32 cellular contexts compared by ENCODE assay signal in the genomic region with DNA sequence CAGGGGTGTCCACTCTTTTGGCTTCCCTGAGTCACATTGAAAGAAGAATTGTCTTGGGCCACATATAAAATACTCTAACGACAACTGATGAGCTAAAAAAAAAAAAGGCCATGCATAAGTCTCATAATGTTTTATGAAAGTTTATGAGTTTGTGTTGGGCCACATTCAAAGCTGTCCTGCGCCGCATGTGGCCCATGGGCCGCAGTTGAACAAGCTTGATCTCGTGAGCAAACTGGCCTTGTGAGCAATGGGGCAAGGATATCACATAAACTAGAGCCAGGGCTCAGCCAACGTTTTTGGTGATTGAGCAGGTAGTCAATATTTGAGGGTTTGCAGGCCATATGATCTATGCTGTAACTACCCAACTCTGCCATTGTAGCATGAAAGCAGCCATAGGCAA.
"Had no signal": no experiment of that assay in that cellular context is flagged by ENCODE, and none has a peak within 500 bp of the region (broad histone marks: within the 10 kb centered on the region; RNA-seq: fewer than 3 reads in every experiment).

No MANE protein-coding gene starts in this region.

- H3K27me3 ChIP-seq: ascending aorta, cardiac muscle cell had no signal

- DNase-seq: activated CD4-positive, alpha-beta memory T cell treated with anti-CD3 and anti-CD28 coated beads, Interleukin-2, amount 10 ng/mL, durations not matched to agents 7 days and 5 days; activated CD4-positive, alpha-beta T cell treated with anti-CD3 and anti-CD28 coated beads for 1 hour; activated CD4-positive, alpha-beta T cell treated with anti-CD3 and anti-CD28 coated beads for 36 hours; activated CD4-positive, alpha-beta T cell treated with anti-CD3 and anti-CD28 coated beads for 48 hours; activated CD4-positive, alpha-beta T cell treated with anti-CD3 and anti-CD28 coated beads, Interleukin-2, amount 10 ng/mL, durations not matched to agents 7 days and 5 days; activated CD4-positive, alpha-beta T cell treated with anti-CD3 and anti-CD28 coated beads, Interleukin-2, amount 50 U/mL, for 48 hours; activated CD4-positive, CD25-positive, alpha-beta regulatory T cell; activated CD8-positive, alpha-beta memory T cell treated with anti-CD3 and anti-CD28 coated beads for 24 hours; activated CD8-positive, alpha-beta memory T cell treated with anti-CD3 and anti-CD28 coated beads, Interleukin-2, amount 10 ng/mL, durations not matched to agents 7 days and 5 days; activated CD8-positive, alpha-beta memory T cell treated with anti-CD3 and anti-CD28 coated beads, Interleukin-2, amount 50 U/mL, for 48 hours; activated CD8-positive, alpha-beta T cell treated with anti-CD3 and anti-CD28 coated beads, Interleukin-2, amount 10 ng/mL, durations not matched to agents 7 days and 5 days; activated effector memory CD4-positive, alpha-beta T cell treated with Interleukin-2 at 50 U/mL for 16 hours; activated gamma-delta T cell; activated naive CD4-positive, alpha-beta T cell treated with anti-CD3 and anti-CD28 coated beads, Interleukin-2, amount 10 ng/mL, durations not matched to agents 7 days and 5 days; activated naive CD4-positive, alpha-beta T cell treated with Interleukin-2 at 50 U/mL for 16 hours; activated naive CD8-positive, alpha-beta T cell treated with anti-CD3 and anti-CD28 coated beads, Interleukin-2, amount 10 ng/mL, durations not matched to agents 7 days and 5 days; activated naive CD8-positive, alpha-beta T cell treated with anti-CD3 and anti-CD28 coated beads, Interleukin-2, amount 50 U/mL, for 24 hours; activated T-cell treated with anti-CD3 and anti-CD28 coated beads, Interleukin-2, amount 50 U/mL, for 24 hours; activated T-cell treated with anti-CD3 and anti-CD28 coated beads, Interleukin-2, amount 50 U/mL, for 48 hours; amygdala; anterior cingulate cortex; cerebellar nuclear complex; T-helper 1 cell; T-helper 2 cell; T-helper 9 cell; WERI-Rb-1 had no signal

- FAIRE-seq: bronchial epithelial cell, TTC549 had no signal

- H3K27ac ChIP-seq: ascending aorta, cardiac muscle cell, WERI-Rb-1 had no signal

- H3K36me3 ChIP-seq: ascending aorta, cardiac muscle cell, WERI-Rb-1 had no signal

- ATAC-seq: activated CD4-positive, alpha-beta T cell treated with anti-CD3 and anti-CD28 coated beads for 36 hours; activated CD4-positive, CD25-positive, alpha-beta regulatory T cell treated with anti-CD3 and anti-CD28 coated beads, Interleukin-2, amount 50 U/mL, for 24 hours; activated CD8-positive, alpha-beta memory T cell treated with anti-CD3 and anti-CD28 coated beads, Interleukin-2, amount 10 ng/mL, durations not matched to agents 7 days and 5 days; activated CD8-positive, alpha-beta T cell treated with anti-CD3 and anti-CD28 coated beads, Interleukin-2, amount 10 ng/mL, durations not matched to agents 7 days and 5 days; activated naive CD8-positive, alpha-beta T cell treated with anti-CD3 and anti-CD28 coated beads, Interleukin-2, amount 50 U/mL, for 24 hours; WTC11 had no signal

- H3K4me1 ChIP-seq: ascending aorta had no signal

- H3K4me3 ChIP-seq: ascending aorta, cardiac muscle cell had no signal

- H3K9me3 ChIP-seq: ascending aorta had no signal
